ENCODE assay signal across 16 cellular contexts in genomic region chr10:60139290-60139689, GRCh38.
DNase-seq lines count a peak whose midpoint lies in the region; ATAC-seq, FAIRE-seq and TF ChIP-seq lines count a peak whose summit lies in the region.
"Had no signal": no experiment of that assay in that cellular context is flagged by ENCODE, and none has a peak within 500 bp of the region (broad histone marks: within the 10 kb centered on the region; RNA-seq: fewer than 3 reads in every experiment).

No MANE protein-coding gene starts in this region.

- FAIRE-seq in K562 (lab: Jason Lieb, UNC), result no peak
- FAIRE-seq: GM12878, pancreas had no signal

- H2BK5ac ChIP-seq in mesendoderm (ENCODE audit: low read length), result no peak overlapping the region

- DNase-seq in heart left ventricle, result no peak
- no peak for DNase-seq in Right ventricle myocardium inferior (ENCODE audit: missing footprints)
- DNase-seq in K562 (ENCODE audit: extremely low read depth in 1 of 4, low spot score in 3 of 4), result no peak
- no peak for DNase-seq in mesendoderm
- no peak for DNase-seq in suprapubic skin (ENCODE audit: low spot score in 2 of 2)
- no peak for DNase-seq in NCI-H2081 (lab: John Stamatoyannopoulos, UW)
- no peak for DNase-seq in DMS53 (lab: John Stamatoyannopoulos, UW)
- DNase-seq in MG63, result no peak
- DNase-seq: activated B cell treated with CpG ODN at 0.5 μM for 24 hours, activated gamma-delta T cell, NCI-H1930, NCI-H524 treated with DMSO at 0.1 percent for 48 hours, pancreas, T-cell, testis had no signal

- H4K20me1 ChIP-seq in K562 (replicated peaks; ENCODE audit: control insufficient read depth, insufficient read depth, low read length), result no peaks in the 10 kb centered on the region

- H2AK5ac ChIP-seq in mesendoderm (ENCODE audit: low read length), result no peak overlapping the region

- H3K79me1 ChIP-seq in mesendoderm (ENCODE audit: low read length), result no peaks in the 10 kb centered on the region

- H3K27me3 ChIP-seq in heart left ventricle (no peaks in the 10 kb centered on the region), K562 (ENCODE audit: control insufficient read depth in 2 of 2, insufficient read depth in 2 of 2, low read length in 2 of 2) (no peaks in the 10 kb centered on the region), mesendoderm (ENCODE audit: insufficient read depth, low read length, poor library complexity) (no peaks in the 10 kb centered on the region), suprapubic skin (no peaks in the 10 kb centered on the region), MG63 (no peaks in the 10 kb centered on the region)
- H3K27me3 ChIP-seq: pancreas, testis had no signal

- intact Hi-C loops in heart left ventricle (cut with DNase I), result no loop called here
- intact Hi-C loops in Right ventricle myocardium inferior (cut with DNase I), result no loop called here
- intact Hi-C loops in K562 (cut with micrococcal nuclease), result no loop called here

- peak overlapping the region in 10 of 12 donors; percentile 8 to 46 (median 38) for H3K4me3 ChIP-seq in heart left ventricle
- H3K4me3 ChIP-seq in K562, result 0 out of 2 replicates have a peak overlapping the region, but pooled peaks have one; percentile 28
- no peak overlapping the region for H3K4me3 ChIP-seq in mesendoderm (ENCODE audit: low read length)
- peak overlapping the region; percentile 27 for H3K4me3 ChIP-seq in suprapubic skin
- H3K4me3 ChIP-seq in MG63, result no peak overlapping the region
- H3K4me3 ChIP-seq: GM12878, pancreas had no signal

- no peak overlapping the region for H4K5ac ChIP-seq in mesendoderm (ENCODE audit: low read length)

- H3K56ac ChIP-seq in mesendoderm (ENCODE audit: low read length), result peak overlapping the region; percentile 40

- POLR2A ChIA-PET in K562 (lab: Yijun Ruan, JAX), result interaction anchor here (0.7 to 3.0 kb wide), 3 partner anchors 10 to 314 kb away, joined by 3 to 16 read pairs (median 4); no protein-coding TSS in a partner anchor

- no peak for TF ChIP-seq RAD21 in K562 (CRISPR knock-in tag; conservative IDR thresholded peaks at IDR 0.05 in 1 of 2, IDR thresholded peaks at IDR 0.05 in 1 of 2)

- TF ChIP-seq EP300 in K562 (IDR thresholded peaks at IDR 0.05; ENCODE audit: low read length) (no peak), suprapubic skin (IDR thresholded peaks at IDR 0.05) (no peak)

- peak overlapping the region; percentile 69; the same call in 1 of the 2 replicates for H3K4me2 ChIP-seq in K562 (ENCODE audit: insufficient read depth, low read length)
- peak overlapping the region; percentile 21 for H3K4me2 ChIP-seq in mesendoderm (ENCODE audit: low read length)

- BruUV-seq in K562 (replicated peaks; lab: Mats Ljungman, UMichigan), result no TSS peak

- no peaks in the 10 kb centered on the region for H3K79me2 ChIP-seq in K562 (ENCODE audit: control insufficient read depth, insufficient read depth, low read length)
- no peaks in the 10 kb centered on the region for H3K79me2 ChIP-seq in mesendoderm (ENCODE audit: control insufficient read depth, insufficient read depth, low read length)

- H3K27ac ChIP-seq in heart left ventricle (peak overlapping the region in 6 of 12 donors; percentile 71 to 84 (median 76)), K562 (ENCODE audit: extremely low read depth, low read depth, low read length) (peak overlapping the region; percentile 61; the same call in 1 of the 3 replicates), mesendoderm (ENCODE audit: low read depth, low read length) (no peak overlapping the region), suprapubic skin (peak overlapping the region; percentile 47)

- H3K9ac ChIP-seq in K562 (ENCODE audit: insufficient read depth in 1 of 2, low read depth in 2 of 2, low read length in 2 of 2), result peak overlapping the region in 1 of 2 experiments; percentile 31; a peak in 1 of 4 replicates
- peak overlapping the region; percentile 46 for H3K9ac ChIP-seq in mesendoderm (ENCODE audit: low read length)

- H3K18ac ChIP-seq in mesendoderm (ENCODE audit: low read length), result no peak overlapping the region

- no peaks in the 10 kb centered on the region for H3K9me1 ChIP-seq in K562 (ENCODE audit: control insufficient read depth, insufficient read depth, low read length)

- CTCF ChIA-PET in K562 (lab: Yijun Ruan, JAX; ENCODE audit: low intra/inter-chr PET ratio), result no interaction called here

- peak overlapping the region; percentile 93 for H2AFZ ChIP-seq in K562 (ENCODE audit: low read depth, low read length)

- H3K4me1 ChIP-seq in heart left ventricle (peaks cover 0 to 29% (median 6%) of the 10 kb centered on the region in 12 donors), K562 (replicated peaks in 1 of 2; ENCODE audit: control insufficient read depth in 2 of 2, insufficient read depth in 2 of 2, low read length in 2 of 2) (peaks cover 0 to 40% of the 10 kb centered on the region in 2 experiments; a peak in 3 of 5 replicates), mesendoderm (ENCODE audit: control insufficient read depth, low read depth, low read length) (peaks cover 4% of the 10 kb centered on the region), suprapubic skin (peaks cover 21% of the 10 kb centered on the region)

- no peak overlapping the region for H3K23ac ChIP-seq in mesendoderm (ENCODE audit: low read length)

- 38 to 55% (median 42%) methylated on average over 3 of the region's 3 CpGs for WGBS in heart left ventricle, 4 donors
- WGBS in K562 (ENCODE audit: insufficient coverage, low coverage, missing lambda C conversion rate), result 50% methylated on average over 3 of the region's 3 CpGs
- no CpG with 5 or more reads among the region's 3 CpGs for WGBS in mesendoderm (ENCODE audit: extremely low coverage, insufficient coverage, low lambda C conversion rate)
- 66% methylated on average over 3 of the region's 3 CpGs for WGBS in suprapubic skin

- H3K36me3 ChIP-seq in heart left ventricle (peaks cover 0 to 8% (median 0%) of the 10 kb centered on the region in 9 donors), K562 (ENCODE audit: control insufficient read depth, insufficient read depth, low read length) (no peaks in the 10 kb centered on the region; the same call in 2 of the 3 replicates), mesendoderm (ENCODE audit: control insufficient read depth, insufficient read depth, low read length) (no peaks in the 10 kb centered on the region), suprapubic skin (no peaks in the 10 kb centered on the region), MG63 (no peaks in the 10 kb centered on the region)
- H3K36me3 ChIP-seq: pancreas had no signal

- TF ChIP-seq POLR2A in heart left ventricle (IDR thresholded peaks at IDR 0.05) (no peak), K562 (conservative IDR thresholded peaks at IDR 0.05) (no peak), suprapubic skin (IDR thresholded peaks at IDR 0.05) (no peak)

- H2BK15ac ChIP-seq in mesendoderm (replicated peaks; ENCODE audit: low read depth), result no peak overlapping the region

- TF ChIP-seq CTCF in heart left ventricle (IDR thresholded peaks at IDR 0.05), result no peak
- TF ChIP-seq CTCF in K562 (IDR thresholded peaks at IDR 0.05 in 2 of 3, conservative IDR thresholded peaks at IDR 0.05 in 1 of 3; ENCODE audit: insufficient read depth in 2 of 3, low read depth in 1 of 3, low read length in 3 of 3), result no peak
- no peak for TF ChIP-seq CTCF in suprapubic skin (IDR thresholded peaks at IDR 0.05)

- no peaks in the 10 kb centered on the region for H3K9me3 ChIP-seq in heart left ventricle
- no peaks in the 10 kb centered on the region for H3K9me3 ChIP-seq in K562 (replicated peaks; ENCODE audit: control insufficient read depth, insufficient read depth, low read depth, low read length)
- no peaks in the 10 kb centered on the region for H3K9me3 ChIP-seq in suprapubic skin
- no peaks in the 10 kb centered on the region for H3K9me3 ChIP-seq in MG63
- H3K9me3 ChIP-seq: pancreas, testis had no signal

- H4K8ac ChIP-seq in mesendoderm (ENCODE audit: low read depth, low read length), result no peak overlapping the region

- H3K4ac ChIP-seq in mesendoderm (ENCODE audit: low read depth, low read length), result no peak overlapping the region

- no peak overlapping the region for H2BK120ac ChIP-seq in mesendoderm (ENCODE audit: low read depth, low read length)

- no peak for ATAC-seq in heart left ventricle
- ATAC-seq in Right ventricle myocardium inferior, result no peak
- no peak for ATAC-seq in K562
- ATAC-seq: T-cell had no signal

- in situ Hi-C loops in K562 (cut with MboI), result no loop called here

TF ChIP-seq in K562, 482 proteins besides CTCF, POLR2A, EP300 and RAD21:
- TF ChIP-seq ZNF197 (CRISPR knock-in tag; IDR thresholded peaks at IDR 0.05; ENCODE audit: low read depth) (no peak), BACH1 (tag; IDR thresholded peaks at IDR 0.05) (0 out of 2 replicates have a peak, but pooled peaks have one; percentile 22), PREB (CRISPR knock-in tag; IDR thresholded peaks at IDR 0.05) (no peak)

Comparison
In these comparisons a context has a peak if more than half of its experiments do, and no peak if none do; other contexts are left out.
1. H3K4me3 ChIP-seq: peak in heart left ventricle (10 of 12), K562 (single experiment) and suprapubic skin (single experiment); none in mesendoderm (single experiment) and MG63 (single experiment).